21 cellular contexts compared by ENCODE assay signal in the genomic region with DNA sequence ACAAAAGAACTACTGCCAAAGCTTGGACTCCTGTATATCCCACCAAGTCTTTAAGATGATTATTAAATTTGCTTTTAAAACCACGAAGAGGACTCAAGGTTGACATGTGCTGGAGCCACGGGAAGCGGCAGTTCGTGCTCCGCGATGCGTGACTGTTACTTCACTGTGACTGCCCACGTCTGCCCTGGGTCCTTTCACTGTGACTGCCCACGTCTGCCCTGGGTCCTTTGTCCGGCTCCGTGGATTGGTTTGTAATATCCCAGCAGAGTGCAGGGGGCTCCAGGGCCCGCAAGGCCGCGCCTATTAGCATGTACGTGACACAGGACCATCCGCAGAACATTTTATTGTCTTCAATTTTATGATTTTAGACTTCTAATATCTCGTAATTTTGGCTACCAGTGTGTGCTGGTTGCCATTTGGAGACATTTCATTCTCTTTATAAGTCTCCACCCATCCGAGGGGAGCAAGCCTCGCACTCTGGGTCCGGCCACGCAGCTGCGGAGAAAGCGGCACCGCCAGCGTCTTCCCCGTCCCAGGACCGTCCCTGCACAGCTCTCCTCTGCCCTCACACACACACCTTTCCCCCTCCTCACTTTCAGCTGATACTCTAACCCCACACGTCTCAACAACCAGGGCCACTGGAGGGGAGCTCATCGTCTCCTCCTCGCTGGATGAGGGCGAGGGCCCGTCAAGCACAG. TPM values are rescaled to one million over a fixed set of nuclear protein-coding genes. Genes with fewer than 3 reads are reported as not detected.
"Had no signal": no experiment of that assay in that cellular context is flagged by ENCODE, and none has a peak within 500 bp of the region (broad histone marks: within the 10 kb centered on the region; RNA-seq: fewer than 3 reads in every experiment).

No MANE protein-coding gene starts in this region.

- DNase-seq: cortex of kidney; dorsolateral prefrontal cortex; effector CD8-positive, alpha-beta T cell; heart left ventricle; hypothalamus; kidney glomerular epithelial cell; mesendoderm; naive B cell; occipital lobe; psoas muscle; retina; stimulated activated naive CD4-positive, alpha-beta T cell; stomach; substantia nigra; trophoblast cell had no signal

- H3K36me3 Mint-ChIP-seq: naive B cell had no signal

- H3K9me3 ChIP-seq: heart left ventricle, psoas muscle, stomach, thoracic aorta had no signal

- H3K4me3 ChIP-seq: dorsolateral prefrontal cortex, heart left ventricle, psoas muscle, stomach, thoracic aorta had no signal

- H3K27ac Mint-ChIP-seq: naive B cell had no signal

- H3K4me1 ChIP-seq: heart left ventricle, psoas muscle had no signal

- H3K36me3 ChIP-seq: heart left ventricle, stomach, thoracic aorta had no signal

- H3K27ac ChIP-seq: dorsolateral prefrontal cortex, heart left ventricle, psoas muscle, stomach, thoracic aorta had no signal

- H3K4me3 Mint-ChIP-seq: neural crest cell had no signal

- ATAC-seq: esophagus mucosa, psoas muscle had no signal

- H3K9me3 Mint-ChIP-seq: neural crest cell had no signal

RNA-seq across cellular contexts. Expression of gene DACT2, which starts 42.9 kb away (rescaled TPM):
- total RNA-seq: fibroblast of lung, glomerular endothelial cell, lung microvascular endothelial cell had no signal
